ENCODE assay signal across 13 cellular contexts in the genomic region with DNA sequence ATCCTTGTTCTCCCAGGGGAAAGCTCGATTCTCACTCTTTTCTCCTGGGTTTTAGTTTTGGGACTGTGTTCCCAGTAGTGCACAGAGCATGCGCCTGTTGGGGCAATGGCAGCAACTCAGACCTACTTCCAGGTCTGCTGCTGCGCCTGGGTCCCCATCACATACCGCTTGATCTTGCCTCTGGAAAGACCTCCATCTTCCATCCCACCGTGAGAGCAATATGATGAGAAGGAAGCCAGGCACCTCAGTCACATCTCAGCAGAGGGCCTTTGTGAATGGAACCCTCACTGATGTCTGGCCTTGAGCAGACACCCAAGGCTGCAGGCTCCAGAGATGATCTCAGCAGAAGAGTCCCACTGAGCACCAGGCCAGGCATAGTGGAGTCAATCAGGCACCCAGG.
DNase-seq lines count a peak whose midpoint lies in the region; ATAC-seq and TF ChIP-seq lines count a peak whose summit lies in the region.
"Had no signal": no experiment of that assay in that cellular context is flagged by ENCODE, and none has a peak within 500 bp of the region (broad histone marks: within the 10 kb centered on the region; RNA-seq: fewer than 3 reads in every experiment).

No MANE protein-coding gene starts in this region.

- H3K4me1 ChIP-seq in esophagus muscularis mucosa (no peaks in the 10 kb centered on the region), smooth muscle cell (ENCODE audit: low read depth) (no peaks in the 10 kb centered on the region)

- no peaks in the 10 kb centered on the region for H3K36me3 ChIP-seq in esophagus muscularis mucosa
- H3K36me3 ChIP-seq in smooth muscle cell (ENCODE audit: low read depth): no peaks in the 10 kb centered on the region

- DNase-seq in AG20443 (ENCODE audit: low spot score): peak; percentile 3
- peak; percentile 4 for DNase-seq in D341Med (ENCODE audit: low spot score)
- DNase-seq in esophagus muscularis mucosa (ENCODE audit: extremely low spot score): peak; percentile 70
- DNase-seq in smooth muscle cell (lab: John Stamatoyannopoulos, UW; ENCODE audit: unreplicated experiment): no peak
- DNase-seq in NCI-H1048 (lab: John Stamatoyannopoulos, UW): no peak
- DNase-seq: ACHN; CD8-positive, alpha-beta T cell; COR-L47; DND-41; GDM1; HCEC 1CT had no signal

- no peak for ATAC-seq in GM21526 (IDR thresholded peaks at IDR 0.05; ENCODE audit: low FRiP score, unreplicated experiment)
- no peak for ATAC-seq in GM19455 (IDR thresholded peaks at IDR 0.05; ENCODE audit: unreplicated experiment)
- ATAC-seq: CD8-positive, alpha-beta T cell had no signal

- 93% methylated on average over 5 of the region's 5 CpGs for whole genome bisulfite sequencing in esophagus muscularis mucosa
- 72% methylated on average over 5 of the region's 5 CpGs for WGBS in smooth muscle cell (ENCODE audit: low lambda C conversion rate)

- no peak overlapping the region for H2AFZ ChIP-seq in smooth muscle cell (ENCODE audit: low read depth)

- H3K9me3 ChIP-seq in esophagus muscularis mucosa (no peaks in the 10 kb centered on the region), smooth muscle cell (replicated peaks; ENCODE audit: low read depth) (no peaks in the 10 kb centered on the region)

- peaks cover 0 to 44% (median 0%) of the 10 kb centered on the region in 4 donors for H3K27me3 ChIP-seq in esophagus muscularis mucosa
- no peaks in the 10 kb centered on the region for H3K27me3 ChIP-seq in smooth muscle cell (ENCODE audit: low read depth)

- H3K4me3 ChIP-seq in esophagus muscularis mucosa (no peak overlapping the region), smooth muscle cell (no peak overlapping the region)

- TF ChIP-seq POLR2A in esophagus muscularis mucosa (IDR thresholded peaks at IDR 0.05; ENCODE audit: low read depth): no peak

- intact Hi-C loops in esophagus muscularis mucosa (cut with DNase I): no loop called here

- TF ChIP-seq EP300 in esophagus muscularis mucosa (IDR thresholded peaks at IDR 0.05): no peak

- no peaks in the 10 kb centered on the region for H3F3A ChIP-seq in smooth muscle cell (ENCODE audit: low read depth)

- H3K4me2 ChIP-seq in smooth muscle cell: peak overlapping the region; percentile 26

- no peaks in the 10 kb centered on the region for H4K20me1 ChIP-seq in smooth muscle cell (ENCODE audit: low read depth)

- H3K79me2 ChIP-seq in smooth muscle cell (ENCODE audit: low read depth): no peaks in the 10 kb centered on the region

- H3K9ac ChIP-seq in smooth muscle cell (ENCODE audit: low read depth): no peak overlapping the region

- H3K27ac ChIP-seq in esophagus muscularis mucosa (replicated peaks in 1 of 4) (no peak overlapping the region), smooth muscle cell (ENCODE audit: low read depth) (no peak overlapping the region)

- TF ChIP-seq CTCF in esophagus muscularis mucosa (IDR thresholded peaks at IDR 0.05) (no peak), smooth muscle cell (IDR thresholded peaks at IDR 0.05; ENCODE audit: borderline replicate concordance, insufficient read depth, poor library complexity, severe bottlenecking) (no peak)

Comparison
In these comparisons a context has a peak if more than half of its experiments do, and no peak if none do; other contexts are left out.
1. DNase-seq: peak in AG20443 (single experiment), D341Med (single experiment) and esophagus muscularis mucosa (single experiment); none in smooth muscle cell (single experiment) and NCI-H1048 (single experiment).